In the genomic region with DNA sequence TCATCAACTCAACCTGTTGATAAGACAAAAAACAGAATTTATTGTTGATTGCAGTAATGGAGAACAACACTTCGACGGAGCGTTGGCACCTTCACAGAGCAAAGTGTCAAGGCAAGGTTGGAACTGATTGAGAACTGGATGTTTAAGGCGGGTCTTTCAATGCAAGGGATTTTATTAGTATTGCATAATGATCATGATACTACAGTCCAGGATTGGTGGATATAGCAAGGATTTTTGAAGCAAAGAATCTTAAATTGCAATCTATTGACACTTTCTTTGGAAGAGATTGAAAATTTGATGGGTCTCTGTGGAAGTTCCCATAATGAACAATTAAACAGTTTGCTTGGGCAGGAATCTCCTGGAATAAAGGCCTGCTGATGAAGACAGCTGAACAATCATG, we compare ENCODE assay signal across 9 cellular contexts. TPM values are rescaled to one million over a fixed set of nuclear protein-coding genes. Genes with fewer than 3 reads are reported as not detected.
A peak's percentile ranks its signal among the peaks of the same experiment; 100 is the strongest.
DNase-seq lines count a peak whose midpoint lies in the region; ATAC-seq, FAIRE-seq and TF ChIP-seq lines count a peak whose summit lies in the region.
"Had no signal": no experiment of that assay in that cellular context is flagged by ENCODE, and none has a peak within 500 bp of the region (broad histone marks: within the 10 kb centered on the region; RNA-seq: fewer than 3 reads in every experiment).

No MANE protein-coding gene starts in this region.

- intact Hi-C loops in lower lobe of right lung (cut with DNase I), result no loop called here

- H3K4me1 ChIP-seq in lower lobe of right lung, result peaks cover 14% of the 10 kb centered on the region
- H3K4me1 ChIP-seq in thoracic aorta (ENCODE audit: control insufficient read depth in 1 of 2, low read depth in 2 of 2), result peaks cover 3 to 11% of the 10 kb centered on the region in 2 donors

- H3K27ac ChIP-seq in lower lobe of right lung (no peak overlapping the region), thoracic aorta (no peak overlapping the region)

- peaks cover 27% of the 10 kb centered on the region for H3K9me3 ChIP-seq in lower lobe of right lung
- H3K9me3 ChIP-seq in thoracic aorta, result peaks cover 12% of the 10 kb centered on the region

- CTCF ChIA-PET in activated naive CD4-positive, alpha-beta T cell treated with anti-CD3 and anti-CD28 coated beads, Interleukin-2, amount 10 ng/mL, durations not matched to agents 7 days and 5 days (lab: Charles Lee), result no interaction called here

- FAIRE-seq in urothelium cell line (lab: Jason Lieb, UNC), result no peak

- H3K27me3 Mint-ChIP-seq in activated naive CD4-positive, alpha-beta T cell treated with anti-CD3 and anti-CD28 coated beads, Interleukin-2, amount 10 ng/mL, durations not matched to agents 7 days and 5 days, result no peaks in the 10 kb centered on the region

- H3K36me3 ChIP-seq in lower lobe of right lung, result peaks cover 22% of the 10 kb centered on the region
- H3K36me3 ChIP-seq in thoracic aorta, result peaks cover 6% of the 10 kb centered on the region

- no peak overlapping the region for H3K27ac Mint-ChIP-seq in activated naive CD4-positive, alpha-beta T cell treated with anti-CD3 and anti-CD28 coated beads, Interleukin-2, amount 10 ng/mL, durations not matched to agents 7 days and 5 days
- H3K27ac Mint-ChIP-seq in activated naive CD4-positive, alpha-beta T cell treated with anti-CD3 and anti-CD28 coated beads, Interleukin-2, amount 50 U/mL, for 72 hours, result no peak overlapping the region

- ATAC-seq in activated naive CD4-positive, alpha-beta T cell treated with anti-CD3 and anti-CD28 coated beads, Interleukin-2, amount 50 U/mL, for 72 hours, result no peak
- no peak for ATAC-seq in lower lobe of right lung
- no peak for ATAC-seq in thoracic aorta (ENCODE audit: insufficient number of reproducible peaks, low FRiP score, low read depth)
- no peak for ATAC-seq in GM21515 (IDR thresholded peaks at IDR 0.05; ENCODE audit: unreplicated experiment)

- peak overlapping the region; percentile 89 for H3K4me3 Mint-ChIP-seq in activated naive CD4-positive, alpha-beta T cell treated with anti-CD3 and anti-CD28 coated beads, Interleukin-2, amount 10 ng/mL, durations not matched to agents 7 days and 5 days

- no peak for DNase-seq in activated naive CD4-positive, alpha-beta T cell treated with anti-CD3 and anti-CD28 coated beads, Interleukin-2, amount 10 ng/mL, durations not matched to agents 7 days and 5 days
- DNase-seq in activated naive CD4-positive, alpha-beta T cell treated with anti-CD3 and anti-CD28 coated beads, Interleukin-2, amount 50 U/mL, for 72 hours (ENCODE audit: low spot score in 2 of 2), result no peak
- DNase-seq in astrocyte of the spinal cord (ENCODE audit: low read depth, low spot score) (no peak), lower lobe of right lung (no peak), thoracic aorta (ENCODE audit: low spot score) (no peak), urothelium cell line (ENCODE audit: low spot score) (no peak), SW 1271 (lab: John Stamatoyannopoulos, UW) (no peak)

- in situ Hi-C loops in astrocyte of the spinal cord (cut with HindIII; ENCODE audit: low sequenced_read_pairs), result no loop called here

- H3K9me3 Mint-ChIP-seq in activated naive CD4-positive, alpha-beta T cell treated with anti-CD3 and anti-CD28 coated beads, Interleukin-2, amount 10 ng/mL, durations not matched to agents 7 days and 5 days, result peaks cover 23% of the 10 kb centered on the region
- H3K9me3 Mint-ChIP-seq in activated naive CD4-positive, alpha-beta T cell treated with anti-CD3 and anti-CD28 coated beads, Interleukin-2, amount 50 U/mL, for 72 hours, result peaks cover 9 to 19% of the 10 kb centered on the region in 2 donors

- H3K27me3 ChIP-seq in lower lobe of right lung (ENCODE audit: low read depth) (no peaks in the 10 kb centered on the region), thoracic aorta (replicated peaks; ENCODE audit: insufficient read depth) (no peaks in the 10 kb centered on the region)
- H3K27me3 ChIP-seq: gastroesophageal sphincter had no signal

- TF ChIP-seq CTCF in astrocyte of the spinal cord (IDR thresholded peaks at IDR 0.05; ENCODE audit: low read depth, low read length) (no peak), lower lobe of right lung (IDR thresholded peaks at IDR 0.05) (no peak), thoracic aorta (IDR thresholded peaks at IDR 0.05) (no peak)

- peak overlapping the region; percentile 78 for H3K4me3 ChIP-seq in astrocyte of the spinal cord (ENCODE audit: low read depth, low read length)
- peak overlapping the region; percentile 96 for H3K4me3 ChIP-seq in lower lobe of right lung
- H3K4me3 ChIP-seq in thoracic aorta, result peak overlapping the region; percentile 79

- peaks cover 21% of the 10 kb centered on the region for H3K4me1 Mint-ChIP-seq in activated naive CD4-positive, alpha-beta T cell treated with anti-CD3 and anti-CD28 coated beads, Interleukin-2, amount 10 ng/mL, durations not matched to agents 7 days and 5 days

- peaks cover 15% of the 10 kb centered on the region for H3K36me3 Mint-ChIP-seq in activated naive CD4-positive, alpha-beta T cell treated with anti-CD3 and anti-CD28 coated beads, Interleukin-2, amount 10 ng/mL, durations not matched to agents 7 days and 5 days
- H3K36me3 Mint-ChIP-seq in activated naive CD4-positive, alpha-beta T cell treated with anti-CD3 and anti-CD28 coated beads, Interleukin-2, amount 50 U/mL, for 72 hours, result peaks cover 12 to 31% of the 10 kb centered on the region in 2 donors

RNA-seq across cellular contexts. Expression of gene ZNF235, which starts 0.6 kb away (rescaled TPM):
- total RNA-seq in activated naive CD4-positive, alpha-beta T cell treated with anti-CD3 and anti-CD28 coated beads, Interleukin-2, amount 50 U/mL, for 72 hours, result 1 to 10 TPM; 1.5 to 3.3 TPM
- total RNA-seq in lower lobe of right lung (6.5 TPM), thoracic aorta (10 to 100 TPM in 1 of 2 donors, 1 to 10 TPM in 1; 6.9 to 12.6 TPM)

RNA-seq across cellular contexts. Expression of gene ZNF233, which starts 45.8 kb away (rescaled TPM):
- total RNA-seq in activated naive CD4-positive, alpha-beta T cell treated with anti-CD3 and anti-CD28 coated beads, Interleukin-2, amount 50 U/mL, for 72 hours, result under 1 TPM in 1 of 2 donors, not detected in 1; 0.52 TPM
- total RNA-seq in lower lobe of right lung (0.86 TPM), thoracic aorta (under 1 TPM; 0.21 to 0.81 TPM)

RNA-seq across cellular contexts. Expression of gene ZNF112, which starts 51.0 kb away (rescaled TPM):
- total RNA-seq in activated naive CD4-positive, alpha-beta T cell treated with anti-CD3 and anti-CD28 coated beads, Interleukin-2, amount 50 U/mL, for 72 hours, result not detected
- total RNA-seq in lower lobe of right lung (4.8 TPM), thoracic aorta (1 to 10 TPM; 4.7 to 5.0 TPM)
